ENCODE assay signal across 12 cellular contexts in genomic region chr5:140568664-140569063, GRCh38. TPM values are rescaled to one million over a fixed set of nuclear protein-coding genes. Genes with fewer than 3 reads are reported as not detected.
DNase-seq lines count a peak whose midpoint lies in the region; ATAC-seq and TF ChIP-seq lines count a peak whose summit lies in the region.
"Had no signal": no experiment of that assay in that cellular context is flagged by ENCODE, and none has a peak within 500 bp of the region (broad histone marks: within the 10 kb centered on the region; RNA-seq: fewer than 3 reads in every experiment).

No MANE protein-coding gene starts in this region.

- peaks cover 3% of the 10 kb centered on the region for H3K36me3 Mint-ChIP-seq in neural crest cell (ENCODE audit: low read depth)
- H3K36me3 Mint-ChIP-seq in endodermal cell (ENCODE audit: low read depth): peaks cover 20% of the 10 kb centered on the region

- no peak for ATAC-seq in left cardiac atrium
- no peak for ATAC-seq in upper lobe of left lung (ENCODE audit: low FRiP score in 2 of 2)

- no peak for TF ChIP-seq EP300 in upper lobe of left lung (IDR thresholded peaks at IDR 0.05)

- H3K4me3 ChIP-seq in right atrium auricular region (no peak overlapping the region), breast epithelium (no peak overlapping the region), upper lobe of left lung (no peak overlapping the region), endodermal cell (ENCODE audit: low read length) (no peak overlapping the region)
- H3K4me3 ChIP-seq: cardiac muscle cell had no signal

- H3K4me1 Mint-ChIP-seq in neural crest cell: peaks cover 23% of the 10 kb centered on the region
- peaks cover 19% of the 10 kb centered on the region for H3K4me1 Mint-ChIP-seq in endodermal cell

- DNase-seq in right atrium auricular region (ENCODE audit: low spot score): no peak
- DNase-seq in left cardiac atrium: no peak
- DNase-seq in breast epithelium (ENCODE audit: low spot score in 2 of 2): no peak
- DNase-seq in neural crest cell (ENCODE audit: low read depth, low spot score): no peak
- DNase-seq in upper lobe of left lung: no peak
- no peak for DNase-seq in activated gamma-delta T cell treated with Interleukin-2 at 50 U/mL for 16 hours
- no peak for DNase-seq in endodermal cell
- DNase-seq in 8988T: no peak
- DNase-seq: NCI-H2107; Right ventricle myocardium superior; stimulated activated CD4-positive, alpha-beta T cell treated with anti-CD3 and anti-CD28 coated beads, Interleukin-4, amount 100 ng/mL, for 1 hour had no signal

- peak overlapping the region; percentile 71 to 74 for H3K27ac ChIP-seq in right atrium auricular region
- peak overlapping the region; percentile 78 to 85 for H3K27ac ChIP-seq in breast epithelium
- H3K27ac ChIP-seq in upper lobe of left lung: peak overlapping the region; percentile 79 to 97 (median 86)
- no peak overlapping the region for H3K27ac ChIP-seq in endodermal cell (ENCODE audit: low read depth, low read length)
- H3K27ac ChIP-seq: cardiac muscle cell had no signal

- H3K27ac Mint-ChIP-seq in neural crest cell (ENCODE audit: unreplicated experiment): peak overlapping the region; percentile 75
- H3K27ac Mint-ChIP-seq in endodermal cell: no peak overlapping the region

- H3K27me3 ChIP-seq in right atrium auricular region (no peaks in the 10 kb centered on the region), breast epithelium (no peaks in the 10 kb centered on the region), upper lobe of left lung (no peaks in the 10 kb centered on the region), endodermal cell (ENCODE audit: control insufficient read depth, insufficient read depth, low read length, poor library complexity, severe bottlenecking) (no peaks in the 10 kb centered on the region)
- H3K27me3 ChIP-seq: cardiac muscle cell had no signal

- peaks cover 20% of the 10 kb centered on the region for H3K36me3 ChIP-seq in right atrium auricular region
- H3K36me3 ChIP-seq in breast epithelium: no peaks in the 10 kb centered on the region
- peaks cover 2 to 32% (median 16%) of the 10 kb centered on the region in 4 donors for H3K36me3 ChIP-seq in upper lobe of left lung
- peaks cover 29% of the 10 kb centered on the region for H3K36me3 ChIP-seq in endodermal cell (ENCODE audit: control insufficient read depth, insufficient read depth, low read length)
- H3K36me3 ChIP-seq: cardiac muscle cell had no signal

- intact Hi-C loops in left cardiac atrium (cut with DNase I): loop anchor here (5.0 to 10.0 kb wide), 2 partner anchors 64 to 76 kb away; partner anchors contain the start of genes CD14 (in 1 of the 2), IK (in 1 of the 2) and NDUFA2 (in 1 of the 2)
- intact Hi-C loops in breast epithelium (cut with DNase I; ENCODE audit: low total_unique reads): no loop called here

- H3K4me3 Mint-ChIP-seq in neural crest cell (peak overlapping the region; percentile 79), endodermal cell (no peak overlapping the region)

- TF ChIP-seq POLR2A in breast epithelium (IDR thresholded peaks at IDR 0.05): no peak
- TF ChIP-seq POLR2A in upper lobe of left lung (IDR thresholded peaks at IDR 0.05): no peak

- H3K4me1 ChIP-seq in right atrium auricular region (peaks cover 0 to 73% of the 10 kb centered on the region in 2 donors), breast epithelium (peaks cover 12 to 13% of the 10 kb centered on the region in 2 donors), upper lobe of left lung (peaks cover 46 to 68% (median 55%) of the 10 kb centered on the region in 4 donors), endodermal cell (ENCODE audit: control insufficient read depth, insufficient read depth, low read length) (peaks cover 14% of the 10 kb centered on the region)

- H3K9me3 Mint-ChIP-seq in neural crest cell: no peaks in the 10 kb centered on the region
- no peaks in the 10 kb centered on the region for H3K9me3 Mint-ChIP-seq in endodermal cell

- no peaks in the 10 kb centered on the region for H3K27me3 Mint-ChIP-seq in neural crest cell (ENCODE audit: low read depth)
- no peaks in the 10 kb centered on the region for H3K27me3 Mint-ChIP-seq in endodermal cell (ENCODE audit: insufficient read depth)

- WGBS in upper lobe of left lung, 2 donors: 90 to 100% methylated on average over 2 of the region's 2 CpGs
- WGBS in endodermal cell (ENCODE audit: insufficient coverage in 1 of 2, insufficient read length in 1 of 2), 2 experiments: 94 to 95% methylated on average over 2 of the region's 2 CpGs

- no peak overlapping the region for H3K9ac ChIP-seq in endodermal cell (ENCODE audit: extremely low read depth, low read length, poor library complexity, severe bottlenecking)

- TF ChIP-seq CTCF in right atrium auricular region (IDR thresholded peaks at IDR 0.05) (no peak), breast epithelium (IDR thresholded peaks at IDR 0.05) (no peak), neural crest cell (conservative IDR thresholded peaks at IDR 0.05) (no peak), upper lobe of left lung (IDR thresholded peaks at IDR 0.05) (no peak), endodermal cell (conservative IDR thresholded peaks at IDR 0.05) (no peak)

- no peaks in the 10 kb centered on the region for H3K9me3 ChIP-seq in right atrium auricular region
- H3K9me3 ChIP-seq in breast epithelium: no peaks in the 10 kb centered on the region
- H3K9me3 ChIP-seq in upper lobe of left lung: no peaks in the 10 kb centered on the region
- H3K9me3 ChIP-seq in endodermal cell (ENCODE audit: control insufficient read depth, low read length): peaks cover 3% of the 10 kb centered on the region

RNA-seq across cellular contexts. Expression of gene SLC35A4, which starts 4.0 kb away (rescaled TPM):
- total RNA-seq in right atrium auricular region (10 to 100 TPM; 47.4 to 63.9 TPM), left cardiac atrium (10 to 100 TPM; 70.3 to 79.3 TPM), breast epithelium (10 to 100 TPM; 20.3 to 30.4 (median 27.0) TPM), neural crest cell (99.4 and 106 TPM in 2 replicates), upper lobe of left lung (10 to 100 TPM; 30.4 to 92.3 (median 56.7) TPM), endodermal cell (10 to 100 TPM; 61.6 to 68.9 TPM)
- polyA plus RNA-seq in endodermal cell (2013, experiment 1 of 2): 60.1 TPM
- 54.3 TPM for polyA plus RNA-seq in endodermal cell (2013, experiment 2 of 2)

RNA-seq across cellular contexts. Expression of gene APBB3, which starts 4.3 kb away (rescaled TPM):
- total RNA-seq in right atrium auricular region: 1 to 10 TPM; 7.4 to 8.3 TPM
- 10 to 100 TPM; 11.4 to 14.3 TPM for total RNA-seq in left cardiac atrium
- 10 to 100 TPM; 22.2 to 39.8 (median 35.7) TPM for total RNA-seq in breast epithelium
- 36.2 TPM in 2 replicates for total RNA-seq in neural crest cell
- 100 to 1,000 TPM in 1 of 6 donors, 10 to 100 TPM in 5; 14.1 to 127 (median 28.4) TPM for total RNA-seq in upper lobe of left lung
- total RNA-seq in endodermal cell: 10 to 100 TPM; 36.4 to 41.4 TPM
- 45.7 TPM for polyA plus RNA-seq in endodermal cell (2013, experiment 1 of 2)
- polyA plus RNA-seq in endodermal cell (2013, experiment 2 of 2): 33.2 TPM

RNA-seq across cellular contexts. Expression of gene SRA1, which starts 11.4 kb away (rescaled TPM):
- total RNA-seq in right atrium auricular region (10 to 100 TPM; 24.6 to 27.9 TPM), left cardiac atrium (10 to 100 TPM; 24.9 to 37.4 TPM), breast epithelium (10 to 100 TPM; 13.6 to 28.4 (median 24.9) TPM), neural crest cell (34.7 and 36.3 TPM in 2 replicates), upper lobe of left lung (10 to 100 TPM; 23.1 to 31.6 (median 29.6) TPM), endodermal cell (10 to 100 TPM; 40.5 to 42.9 TPM)
- 31.3 TPM for polyA plus RNA-seq in endodermal cell (2013, experiment 1 of 2)
- 29.4 TPM for polyA plus RNA-seq in endodermal cell (2013, experiment 2 of 2)

RNA-seq across cellular contexts. Expression of gene EIF4EBP3, which starts 21.2 kb away (rescaled TPM):
- total RNA-seq in right atrium auricular region: 10 to 100 TPM; 12.8 to 16.8 TPM
- total RNA-seq in left cardiac atrium: 10 to 100 TPM in 1 of 2 donors, 1 to 10 TPM in 1; 8.8 to 11.5 TPM
- 10 to 100 TPM; 18.0 to 38.1 (median 24.9) TPM for total RNA-seq in breast epithelium
- 8.4 and 10.3 TPM in 2 replicates for total RNA-seq in neural crest cell
- total RNA-seq in upper lobe of left lung: 10 to 100 TPM; 12.1 to 32.5 (median 21.0) TPM
- total RNA-seq in endodermal cell: 1 to 10 TPM; 5.1 to 6.3 TPM
- polyA plus RNA-seq in endodermal cell (2013, experiment 1 of 2): 3.2 TPM
- polyA plus RNA-seq in endodermal cell (2013, experiment 2 of 2): 3.7 TPM
